Comparison of ENCODE assay signal across 8 cellular contexts in the genomic region with DNA sequence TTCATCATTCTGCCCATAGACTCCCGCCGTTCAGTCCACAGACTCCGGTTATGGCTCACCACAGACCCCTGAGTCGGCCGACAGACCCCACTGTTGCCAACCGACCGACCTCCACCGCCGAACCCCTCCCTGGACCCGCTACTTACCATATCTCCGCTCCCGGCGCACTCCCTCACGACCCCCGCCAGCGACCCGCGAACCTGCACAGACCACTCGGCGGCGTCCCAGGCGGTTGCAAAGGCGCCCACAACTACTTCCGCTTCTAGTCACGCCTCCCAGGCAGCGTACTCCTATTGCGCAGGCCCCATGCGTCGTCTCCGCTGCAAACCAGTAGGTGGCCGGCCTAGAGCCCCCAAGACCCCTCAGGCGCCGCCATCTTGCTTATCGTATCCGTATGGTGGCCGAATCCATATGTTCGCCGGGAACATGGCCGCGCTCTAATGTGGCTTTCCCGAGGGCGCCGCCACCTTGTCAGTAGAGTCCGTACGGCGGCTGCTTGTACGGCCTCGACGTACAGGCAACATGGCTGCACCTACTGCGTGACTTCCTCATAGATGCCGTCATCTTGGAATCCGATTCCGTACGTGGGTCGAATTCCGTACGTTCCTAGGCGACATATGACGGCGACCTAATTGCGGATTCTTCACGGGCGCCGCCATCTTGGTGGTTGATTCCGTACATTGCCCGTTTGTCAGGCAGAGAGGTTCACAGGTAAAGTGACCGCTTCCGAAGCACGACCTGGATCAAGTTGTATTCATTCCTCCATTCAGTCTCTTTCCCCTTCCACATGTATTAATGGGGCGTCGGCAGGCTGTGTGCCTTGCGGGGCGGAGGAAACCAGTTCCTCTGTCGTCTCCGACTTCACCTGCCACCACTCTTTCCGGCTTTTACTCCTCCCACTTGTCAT. TPM values are rescaled to one million over a fixed set of nuclear protein-coding genes. Genes with fewer than 3 reads are reported as not detected.
DNase-seq lines count a peak whose midpoint lies in the region; ATAC-seq and TF ChIP-seq lines count a peak whose summit lies in the region.

A gene (minus strand): TSS at position 252 of the 907 bp plus-strand sequence. CDS start 103 bp downstream, at position 149.

- ATAC-seq in HG03196 (IDR thresholded peaks at IDR 0.05; ENCODE audit: unreplicated experiment) (peak; percentile 92), WTC11 (peak; percentile 96)

- H3K4me3 Mint-ChIP-seq in WTC11 (peak within 1 kb of the TSS; percentile 98), immature natural killer cell (peak within 1 kb of the TSS; percentile 93 to 100 (median 98))

- H3K9me3 Mint-ChIP-seq in WTC11 (no peaks in the 10 kb centered on the region), immature natural killer cell (no peaks in the 10 kb centered on the region)

- in situ Hi-C loops in GM18951 (cut with MboI; ENCODE audit: low sequenced_read_pairs, unreplicated experiment) = no loop called here

- CTCF ChIA-PET in WTC11 (lab: Charles Lee) = no interaction called here

- TF ChIP-seq POLR2A in GM18951 (IDR thresholded peaks at IDR 0.05; ENCODE audit: extremely low read depth, insufficient read depth, insufficient read length) = peak; percentile 78

- POLR2A ChIA-PET in WTC11 (lab: Charles Lee) = no interaction called here

- peak; percentile 41 for TF ChIP-seq CTCF in AG09319 (IDR thresholded peaks at IDR 0.05; ENCODE audit: low read depth, low read length)
- TF ChIP-seq CTCF in WTC11 (IDR thresholded peaks at IDR 0.05) = no peak
- peak; percentile 63 for TF ChIP-seq CTCF in cardiac fibroblast (IDR thresholded peaks at IDR 0.05; ENCODE audit: low read depth, low read length)

- H3K4me3 ChIP-seq in cardiac fibroblast (replicated peaks in 1 of 2; ENCODE audit: low read depth in 2 of 2, low read length in 2 of 2) = peak within 1 kb of the TSS; percentile 72 to 86

- peaks cover 11% of the 10 kb centered on the region for H3K4me1 Mint-ChIP-seq in WTC11
- H3K4me1 Mint-ChIP-seq in immature natural killer cell = peaks cover 33 to 35% of the 10 kb centered on the region in 2 donors

- DNase-seq in AG09319 (ENCODE audit: extremely low read depth, low read depth) (peak; percentile 99), NCI-H226 (peak; percentile 95), WTC11 (ENCODE audit: low spot score) (peak; percentile 98), cardiac fibroblast (ENCODE audit: low read depth in 2 of 2) (peak; percentile 100), immature natural killer cell (peak; percentile 97 to 98 (median 97)), smooth muscle cell of the brain vasculature (ENCODE audit: low read depth, low spot score) (peak; percentile 97)

- H3K36me3 Mint-ChIP-seq in WTC11 (peaks cover 31% of the 10 kb centered on the region), immature natural killer cell (peaks cover 8 to 24% (median 11%) of the 10 kb centered on the region in 3 donors)

- H3K27me3 Mint-ChIP-seq in WTC11 (ENCODE audit: low read depth) = no peaks in the 10 kb centered on the region; the same call in 1 of the 2 replicates
- H3K27me3 Mint-ChIP-seq in immature natural killer cell (ENCODE audit: low read depth in 3 of 3) = peaks cover 8 to 17% (median 11%) of the 10 kb centered on the region in 3 donors

- H3K27ac Mint-ChIP-seq in WTC11 = peak within 1 kb of the TSS; percentile 97
- H3K27ac Mint-ChIP-seq in immature natural killer cell = peak within 1 kb of the TSS; percentile 93 to 100 (median 96)

TF ChIP-seq in WTC11, 78 proteins besides CTCF, POLR2A, EP300 and RAD21:
- TF ChIP-seq ZNF423 (CRISPR knock-in tag; IDR thresholded peaks at IDR 0.05) (peak; percentile 71; the same call in 1 of the 2 replicates), SP1 (CRISPR knock-in tag; conservative IDR thresholded peaks at IDR 0.05) (peak; percentile 76), CBFB (CRISPR knock-in tag; IDR thresholded peaks at IDR 0.05; ENCODE audit: low read depth) (0 out of 2 replicates have a peak, but pooled peaks have one; percentile 50), TEAD1 (CRISPR knock-in tag; IDR thresholded peaks at IDR 0.05) (peak; percentile 57; the same call in 1 of the 2 replicates), CREM (CRISPR knock-in tag; IDR thresholded peaks at IDR 0.05) (0 out of 2 replicates have a peak, but pooled peaks have one; percentile 31), NR1H2 (CRISPR knock-in tag; IDR thresholded peaks at IDR 0.05) (no peak), GABPB1 (CRISPR knock-in tag; IDR thresholded peaks at IDR 0.05) (peak; percentile 66; the same call in 1 of the 2 replicates)
- TF ChIP-seq, protein P1, sequence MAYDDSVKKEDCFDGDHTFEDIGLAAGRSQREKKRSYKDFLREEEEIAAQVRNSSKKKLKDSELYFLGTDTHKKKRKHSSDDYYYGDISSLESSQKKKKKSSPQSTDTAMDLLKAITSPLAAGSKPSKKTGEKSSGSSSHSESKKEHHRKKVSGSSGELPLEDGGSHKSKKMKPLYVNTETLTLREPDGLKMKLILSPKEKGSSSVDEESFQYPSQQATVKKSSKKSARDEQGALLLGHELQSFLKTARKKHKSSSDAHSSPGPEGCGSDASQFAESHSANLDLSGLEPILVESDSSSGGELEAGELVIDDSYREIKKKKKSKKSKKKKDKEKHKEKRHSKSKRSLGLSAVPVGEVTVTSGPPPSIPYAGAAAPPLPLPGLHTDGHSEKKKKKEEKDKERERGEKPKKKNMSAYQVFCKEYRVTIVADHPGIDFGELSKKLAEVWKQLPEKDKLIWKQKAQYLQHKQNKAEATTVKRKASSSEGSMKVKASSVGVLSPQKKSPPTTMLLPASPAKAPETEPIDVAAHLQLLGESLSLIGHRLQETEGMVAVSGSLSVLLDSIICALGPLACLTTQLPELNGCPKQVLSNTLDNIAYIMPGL (CRISPR knock-in tag; IDR thresholded peaks at IDR 0.05) = 0 out of 2 replicates have a peak, but pooled peaks have one; percentile 52
- TF ChIP-seq, protein P2, sequence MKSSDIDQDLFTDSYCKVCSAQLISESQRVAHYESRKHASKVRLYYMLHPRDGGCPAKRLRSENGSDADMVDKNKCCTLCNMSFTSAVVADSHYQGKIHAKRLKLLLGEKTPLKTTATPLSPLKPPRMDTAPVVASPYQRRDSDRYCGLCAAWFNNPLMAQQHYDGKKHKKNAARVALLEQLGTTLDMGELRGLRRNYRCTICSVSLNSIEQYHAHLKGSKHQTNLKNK (CRISPR knock-in tag; IDR thresholded peaks at IDR 0.05) = no peak
- TF ChIP-seq, protein P3, sequence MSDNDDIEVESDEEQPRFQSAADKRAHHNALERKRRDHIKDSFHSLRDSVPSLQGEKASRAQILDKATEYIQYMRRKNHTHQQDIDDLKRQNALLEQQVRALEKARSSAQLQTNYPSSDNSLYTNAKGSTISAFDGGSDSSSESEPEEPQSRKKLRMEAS (CRISPR knock-in tag; IDR thresholded peaks at IDR 0.05) = peak; percentile 74; the same call in 1 of the 2 replicates
- TF ChIP-seq, protein P4, sequence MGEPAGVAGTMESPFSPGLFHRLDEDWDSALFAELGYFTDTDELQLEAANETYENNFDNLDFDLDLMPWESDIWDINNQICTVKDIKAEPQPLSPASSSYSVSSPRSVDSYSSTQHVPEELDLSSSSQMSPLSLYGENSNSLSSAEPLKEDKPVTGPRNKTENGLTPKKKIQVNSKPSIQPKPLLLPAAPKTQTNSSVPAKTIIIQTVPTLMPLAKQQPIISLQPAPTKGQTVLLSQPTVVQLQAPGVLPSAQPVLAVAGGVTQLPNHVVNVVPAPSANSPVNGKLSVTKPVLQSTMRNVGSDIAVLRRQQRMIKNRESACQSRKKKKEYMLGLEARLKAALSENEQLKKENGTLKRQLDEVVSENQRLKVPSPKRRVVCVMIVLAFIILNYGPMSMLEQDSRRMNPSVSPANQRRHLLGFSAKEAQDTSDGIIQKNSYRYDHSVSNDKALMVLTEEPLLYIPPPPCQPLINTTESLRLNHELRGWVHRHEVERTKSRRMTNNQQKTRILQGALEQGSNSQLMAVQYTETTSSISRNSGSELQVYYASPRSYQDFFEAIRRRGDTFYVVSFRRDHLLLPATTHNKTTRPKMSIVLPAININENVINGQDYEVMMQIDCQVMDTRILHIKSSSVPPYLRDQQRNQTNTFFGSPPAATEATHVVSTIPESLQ (CRISPR knock-in tag; IDR thresholded peaks at IDR 0.05) = no peak
- TF ChIP-seq, protein P5, sequence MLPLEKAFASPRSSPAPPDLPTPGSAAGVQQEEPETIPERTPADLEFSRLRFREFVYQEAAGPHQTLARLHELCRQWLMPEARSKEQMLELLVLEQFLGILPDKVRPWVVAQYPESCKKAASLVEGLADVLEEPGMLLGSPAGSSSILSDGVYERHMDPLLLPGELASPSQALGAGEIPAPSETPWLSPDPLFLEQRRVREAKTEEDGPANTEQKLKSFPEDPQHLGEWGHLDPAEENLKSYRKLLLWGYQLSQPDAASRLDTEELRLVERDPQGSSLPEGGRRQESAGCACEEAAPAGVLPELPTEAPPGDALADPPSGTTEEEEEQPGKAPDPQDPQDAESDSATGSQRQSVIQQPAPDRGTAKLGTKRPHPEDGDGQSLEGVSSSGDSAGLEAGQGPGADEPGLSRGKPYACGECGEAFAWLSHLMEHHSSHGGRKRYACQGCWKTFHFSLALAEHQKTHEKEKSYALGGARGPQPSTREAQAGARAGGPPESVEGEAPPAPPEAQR (CRISPR knock-in tag; IDR thresholded peaks at IDR 0.05) = peak; percentile 77; the same call in 1 of the 2 replicates
TF ChIP-seq in WTC11: peak in this region for 9.

RNA-seq across cellular contexts. Expression of the gene that starts here (rescaled TPM):
- total RNA-seq in WTC11 (2021) = 88.7 to 94.5 TPM (median 94.0 TPM) in 3 replicates
- 10 to 100 TPM; 37.5 to 71.3 (median 52.0) TPM for polyA plus RNA-seq in immature natural killer cell

Comparison
In these comparisons a context has a peak if more than half of its experiments do, and no peak if none do; other contexts are left out.
1. Peak in every context shown above with its lines: DNase-seq, ATAC-seq and H3K4me3 ChIP-seq.